ENCODE assay signal across 8 cellular contexts in the genomic region with DNA sequence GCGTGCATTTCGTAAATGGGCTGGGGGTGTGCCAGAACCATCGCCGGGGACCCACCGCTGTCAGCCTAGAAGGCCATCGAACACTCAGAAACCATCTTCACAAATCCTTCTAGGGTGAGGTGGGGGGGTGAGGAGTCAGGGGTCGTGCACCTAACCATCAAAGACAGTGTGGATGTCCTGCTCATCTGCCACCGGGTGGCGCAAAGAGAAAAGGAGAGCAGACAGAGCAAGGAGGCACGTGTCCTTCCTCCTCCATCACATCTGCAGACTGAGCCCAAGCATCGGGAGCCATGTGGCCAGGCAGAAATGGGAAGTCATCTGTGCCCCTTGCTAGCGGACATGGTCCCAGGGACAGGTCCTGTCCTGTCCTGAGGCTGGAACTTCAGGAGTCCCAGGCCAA.
A peak's percentile ranks its signal among the peaks of the same experiment; 100 is the strongest.
DNase-seq lines count a peak whose midpoint lies in the region; ATAC-seq, FAIRE-seq and TF ChIP-seq lines count a peak whose summit lies in the region.

No MANE protein-coding gene starts in this region.

- H3K36me3 ChIP-seq in CD4-positive, CD25-positive, alpha-beta regulatory T cell (ENCODE audit: control insufficient read depth, insufficient read depth, low read length) = no peaks in the 10 kb centered on the region
- H3K36me3 ChIP-seq in GM23248 (ENCODE audit: low read depth) (no peaks in the 10 kb centered on the region), astrocyte (ENCODE audit: insufficient read depth, low read length) (no peaks in the 10 kb centered on the region)

- H2AFZ ChIP-seq in GM23248 = no peak overlapping the region
- H2AFZ ChIP-seq in astrocyte (ENCODE audit: low read depth, low read length) = no peak overlapping the region

- H3K9me2 ChIP-seq in GM23248 (ENCODE audit: insufficient read depth) = no peaks in the 10 kb centered on the region

- no peak overlapping the region for H3K27ac ChIP-seq in CD4-positive, CD25-positive, alpha-beta regulatory T cell (ENCODE audit: insufficient read depth, low read length, poor library complexity, severe bottlenecking)
- H3K27ac ChIP-seq in GM23248 (no peak overlapping the region), astrocyte (ENCODE audit: low read depth, low read length) (no peak overlapping the region)

- H3K27ac Mint-ChIP-seq in CD4-positive, CD25-positive, alpha-beta regulatory T cell = no peak overlapping the region
- no peak overlapping the region for H3K27ac Mint-ChIP-seq in astrocyte (ENCODE audit: unreplicated experiment)

- in situ Hi-C loops in GM23248 (cut with MboI) = no loop called here

- H3K9me3 ChIP-seq in CD4-positive, CD25-positive, alpha-beta regulatory T cell (ENCODE audit: control insufficient read depth in 2 of 2, low read length in 2 of 2) = no peaks in the 10 kb centered on the region
- H3K9me3 ChIP-seq in GM23248 (ENCODE audit: low read depth) (no peaks in the 10 kb centered on the region), astrocyte (ENCODE audit: insufficient read depth, low read depth, low read length) (no peaks in the 10 kb centered on the region)

- no peaks in the 10 kb centered on the region for H3K36me3 Mint-ChIP-seq in CD4-positive, CD25-positive, alpha-beta regulatory T cell
- no peaks in the 10 kb centered on the region for H3K36me3 Mint-ChIP-seq in astrocyte (ENCODE audit: low read depth, unreplicated experiment)

- DNase-seq in CD4-positive, CD25-positive, alpha-beta regulatory T cell = peak in 2 of 3 donors; percentile 10 to 56
- DNase-seq in GM23248 = peak; percentile 79
- peak; percentile 71 for DNase-seq in NCI-H748 (lab: John Stamatoyannopoulos, UW; ENCODE audit: unreplicated experiment)
- peak; percentile 33 for DNase-seq in astrocyte (ENCODE audit: low read depth)
- peak; percentile 71 for DNase-seq in iPS-NIHi11 (ENCODE audit: low spot score)
- peak; percentile 1 for DNase-seq in stimulated activated CD4-positive, alpha-beta T cell treated with anti-CD3 and anti-CD28 coated beads, Interleukin-2, amount 100 ng/mL, for 4 hours (ENCODE audit: low read depth)

- no peak for ATAC-seq in CD4-positive, CD25-positive, alpha-beta regulatory T cell (ENCODE audit: low read depth in 2 of 2)
- ATAC-seq in HG02610 (IDR thresholded peaks at IDR 0.05; ENCODE audit: unreplicated experiment) = no peak
- ATAC-seq in HG03025 (IDR thresholded peaks at IDR 0.05; ENCODE audit: low FRiP score, unreplicated experiment) = no peak

- H3K9ac ChIP-seq in GM23248 (no peak overlapping the region), astrocyte (ENCODE audit: low read length) (no peak overlapping the region)

- H3K79me2 ChIP-seq in GM23248 (ENCODE audit: insufficient read depth) (no peaks in the 10 kb centered on the region), astrocyte (ENCODE audit: insufficient read depth, low read length) (no peaks in the 10 kb centered on the region)

- H3K4me1 ChIP-seq in CD4-positive, CD25-positive, alpha-beta regulatory T cell (ENCODE audit: control insufficient read depth, insufficient read depth, low read length, poor library complexity, severe bottlenecking) = no peaks in the 10 kb centered on the region
- peaks cover 7% of the 10 kb centered on the region for H3K4me1 ChIP-seq in GM23248 (ENCODE audit: insufficient read depth)
- peaks cover 7% of the 10 kb centered on the region for H3K4me1 ChIP-seq in astrocyte (ENCODE audit: insufficient read depth, low read length)

- H3K27me3 ChIP-seq in CD4-positive, CD25-positive, alpha-beta regulatory T cell (ENCODE audit: control insufficient read depth, insufficient read depth, low read length) = no peaks in the 10 kb centered on the region
- H3K27me3 ChIP-seq in GM23248 (replicated peaks; ENCODE audit: insufficient read depth) (peaks cover 13% of the 10 kb centered on the region), astrocyte (ENCODE audit: insufficient read depth, low read length) (peaks cover 6% of the 10 kb centered on the region)

- WGBS in GM23248 (ENCODE audit: low coverage in 1 of 2, low lambda C conversion rate in 2 of 2, missing lambda C conversion rate in 2 of 2), 2 experiments = 30 to 37% methylated on average over 12 of the region's 12 CpGs

- H3K4me1 Mint-ChIP-seq in CD4-positive, CD25-positive, alpha-beta regulatory T cell = peaks cover 0 to 4% (median 0%) of the 10 kb centered on the region in 4 donors
- no peaks in the 10 kb centered on the region for H3K4me1 Mint-ChIP-seq in astrocyte (ENCODE audit: low read depth, unreplicated experiment)

- H3F3A ChIP-seq in GM23248 (ENCODE audit: insufficient read depth) = 0 out of 2 replicates have a peak, but pooled peaks cover 8% of the 10 kb centered on the region

- peaks cover 0 to 2% (median 0%) of the 10 kb centered on the region in 7 donors for H3K9me3 Mint-ChIP-seq in CD4-positive, CD25-positive, alpha-beta regulatory T cell
- H3K9me3 Mint-ChIP-seq in astrocyte (ENCODE audit: unreplicated experiment) = no peaks in the 10 kb centered on the region

- H3K4me2 ChIP-seq in GM23248 (ENCODE audit: unreplicated experiment) = no peak overlapping the region
- H3K4me2 ChIP-seq in astrocyte (ENCODE audit: low read length) = no peak overlapping the region

- no peaks in the 10 kb centered on the region for H4K20me1 ChIP-seq in GM23248 (ENCODE audit: insufficient read depth)
- H4K20me1 ChIP-seq in astrocyte (ENCODE audit: insufficient read depth, low read length) = no peaks in the 10 kb centered on the region

- no peak for FAIRE-seq in astrocyte (lab: Jason Lieb, UNC)

- H3K4me3 Mint-ChIP-seq in CD4-positive, CD25-positive, alpha-beta regulatory T cell = no peak overlapping the region
- no peak overlapping the region for H3K4me3 Mint-ChIP-seq in astrocyte (ENCODE audit: unreplicated experiment)

- no peak overlapping the region for H3K4me3 ChIP-seq in CD4-positive, CD25-positive, alpha-beta regulatory T cell (ENCODE audit: low read depth, low read length)
- H3K4me3 ChIP-seq in GM23248 (no peak overlapping the region), astrocyte (ENCODE audit: insufficient read depth, low read depth, low read length) (no peak overlapping the region)

- peaks cover 30% of the 10 kb centered on the region for H3K27me3 Mint-ChIP-seq in CD4-positive, CD25-positive, alpha-beta regulatory T cell
- H3K27me3 Mint-ChIP-seq in astrocyte (ENCODE audit: low read depth, unreplicated experiment) = peaks cover 52% of the 10 kb centered on the region

- TF ChIP-seq CTCF in astrocyte (IDR thresholded peaks at IDR 0.05; ENCODE audit: insufficient read depth, low read depth, low read length) = peak; percentile 46

Comparison
In these comparisons a context has a peak if more than half of its experiments do, and no peak if none do; other contexts are left out.
1. DNase-seq: peak in every context shown above with its lines; median percentile 79 in GM23248; 71 in NCI-H748; 71 in iPS-NIHi11; 33 in CD4-positive, CD25-positive, alpha-beta regulatory T cell; 33 in astrocyte; 1 in stimulated activated CD4-positive, alpha-beta T cell treated with anti-CD3 and anti-CD28 coated beads, Interleukin-2, amount 100 ng/mL, for 4 hours.